12 cellular contexts compared by ENCODE assay signal in the genomic region with DNA sequence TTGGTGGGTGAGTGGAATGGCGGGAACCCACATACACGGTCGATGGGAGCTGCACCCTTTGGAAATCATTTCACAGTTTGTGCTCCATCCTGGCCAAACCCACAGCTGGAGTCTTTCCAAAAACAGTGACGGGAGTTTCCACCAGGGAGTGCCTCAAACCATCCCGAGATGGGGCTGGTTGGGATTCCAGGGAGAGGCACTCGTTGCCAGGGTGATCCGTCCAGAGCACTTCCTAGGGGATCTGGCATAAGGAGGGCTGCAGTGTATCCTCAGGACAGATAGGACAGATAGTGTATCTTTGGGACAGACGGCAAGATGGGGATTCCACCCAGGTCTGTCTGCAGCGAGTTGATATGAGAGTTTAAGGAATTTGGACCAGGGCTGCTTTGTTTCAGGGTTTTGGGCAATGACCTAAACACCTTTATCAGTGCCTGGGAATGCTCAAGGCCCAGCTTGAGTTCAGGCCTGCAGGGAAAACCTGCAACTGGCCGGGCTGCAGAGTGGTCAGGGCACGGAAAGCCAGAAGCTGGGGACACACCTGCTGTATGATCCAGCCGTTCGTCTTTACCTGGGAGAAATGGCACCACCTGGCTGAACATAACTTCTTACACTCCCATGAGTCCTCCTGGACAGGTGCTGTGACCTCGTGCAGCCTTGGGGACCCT. TPM values are rescaled to one million over a fixed set of nuclear protein-coding genes. Genes with fewer than 3 reads are reported as not detected.
DNase-seq lines count a peak whose midpoint lies in the region; ATAC-seq and TF ChIP-seq lines count a peak whose summit lies in the region.
"Had no signal": no experiment of that assay in that cellular context is flagged by ENCODE, and none has a peak within 500 bp of the region (broad histone marks: within the 10 kb centered on the region; RNA-seq: fewer than 3 reads in every experiment).

No MANE protein-coding gene starts in this region.

- H3K27me3 Mint-ChIP-seq in endodermal cell (ENCODE audit: insufficient read depth) (no peaks in the 10 kb centered on the region), neural progenitor cell (ENCODE audit: insufficient read depth, low read depth) (peaks cover 5% of the 10 kb centered on the region)

- ATAC-seq in HG03342 (IDR thresholded peaks at IDR 0.05; ENCODE audit: unreplicated experiment) = no peak
- ATAC-seq in HG03378 (IDR thresholded peaks at IDR 0.05; ENCODE audit: unreplicated experiment) = no peak
- no peak for ATAC-seq in GM18870 (IDR thresholded peaks at IDR 0.05; ENCODE audit: unreplicated experiment)
- ATAC-seq in HG03354 (IDR thresholded peaks at IDR 0.05; ENCODE audit: poor library complexity, severe bottlenecking, unreplicated experiment) = no peak

- no peaks in the 10 kb centered on the region for H3K9me3 Mint-ChIP-seq in endodermal cell
- no peaks in the 10 kb centered on the region for H3K9me3 Mint-ChIP-seq in neural progenitor cell
- H3K9me3 Mint-ChIP-seq: T-helper 1 cell treated with Interleukin-12 subunit alpha and Interleukin-12 subunit beta and Interleukin-4 antibody, amounts not matched to agents 30 μg/mL and 1 μg/mL, for 36 hours had no signal

- H3K4me1 Mint-ChIP-seq in endodermal cell (peaks cover 38% of the 10 kb centered on the region), neural progenitor cell (peaks cover 53% of the 10 kb centered on the region)

- H3K36me3 ChIP-seq in BE2C (no peaks in the 10 kb centered on the region), Peyer's patch (no peaks in the 10 kb centered on the region), endodermal cell (ENCODE audit: control insufficient read depth, insufficient read depth, low read length) (peaks cover 10% of the 10 kb centered on the region), neural progenitor cell (no peaks in the 10 kb centered on the region)

- no peak overlapping the region for H3K27ac ChIP-seq in Peyer's patch
- no peak overlapping the region for H3K27ac ChIP-seq in endodermal cell (ENCODE audit: low read depth, low read length)
- no peak overlapping the region for H3K27ac ChIP-seq in neural progenitor cell
- H3K27ac ChIP-seq: C4-2B had no signal

- peaks cover 19% of the 10 kb centered on the region for H4K20me1 ChIP-seq in neural progenitor cell (ENCODE audit: low read depth)

- H3K36me3 Mint-ChIP-seq in endodermal cell (ENCODE audit: low read depth) = peaks cover 12% of the 10 kb centered on the region
- no peaks in the 10 kb centered on the region for H3K36me3 Mint-ChIP-seq in neural progenitor cell

- H3K4me1 ChIP-seq in BE2C (peaks cover 3% of the 10 kb centered on the region; the same call in 1 of the 2 replicates), Peyer's patch (peaks cover 9 to 38% (median 26%) of the 10 kb centered on the region in 4 donors), endodermal cell (ENCODE audit: control insufficient read depth, insufficient read depth, low read length) (peaks cover 10% of the 10 kb centered on the region), neural progenitor cell (peaks cover 26% of the 10 kb centered on the region)

- H2AFZ ChIP-seq in neural progenitor cell (replicated peaks) = no peak overlapping the region

- no peaks in the 10 kb centered on the region for H3K9me3 ChIP-seq in BE2C
- H3K9me3 ChIP-seq in Peyer's patch = no peaks in the 10 kb centered on the region
- no peaks in the 10 kb centered on the region for H3K9me3 ChIP-seq in endodermal cell (ENCODE audit: control insufficient read depth, low read length)
- H3K9me3 ChIP-seq in neural progenitor cell (ENCODE audit: low read depth) = no peaks in the 10 kb centered on the region

- TF ChIP-seq POLR2A in Peyer's patch (IDR thresholded peaks at IDR 0.05) = no peak

- no peaks in the 10 kb centered on the region for H3K27me3 ChIP-seq in BE2C
- no peaks in the 10 kb centered on the region for H3K27me3 ChIP-seq in Peyer's patch
- no peaks in the 10 kb centered on the region for H3K27me3 ChIP-seq in endodermal cell (ENCODE audit: control insufficient read depth, insufficient read depth, low read length, poor library complexity, severe bottlenecking)
- no peaks in the 10 kb centered on the region for H3K27me3 ChIP-seq in neural progenitor cell

- H3K27ac Mint-ChIP-seq in endodermal cell = no peak overlapping the region
- H3K27ac Mint-ChIP-seq in neural progenitor cell = peak overlapping the region; percentile 28

- H3K4me3 Mint-ChIP-seq in endodermal cell = no peak overlapping the region
- no peak overlapping the region for H3K4me3 Mint-ChIP-seq in neural progenitor cell

- H3K79me2 ChIP-seq in neural progenitor cell (ENCODE audit: low read depth) = peaks cover 17% of the 10 kb centered on the region

- peak overlapping the region; percentile 30 for H3K9ac ChIP-seq in endodermal cell (ENCODE audit: extremely low read depth, low read length, poor library complexity, severe bottlenecking)
- no peak overlapping the region for H3K9ac ChIP-seq in neural progenitor cell

- H3K4me3 ChIP-seq in BE2C (ENCODE audit: low read depth, low read length) (no peak overlapping the region), Peyer's patch (no peak overlapping the region), endodermal cell (ENCODE audit: low read length) (no peak overlapping the region), neural progenitor cell (no peak overlapping the region)
- H3K4me3 ChIP-seq: skin epidermis had no signal

- no peak overlapping the region for H3K4me2 ChIP-seq in neural progenitor cell

- WGBS in endodermal cell (ENCODE audit: insufficient coverage in 1 of 2, insufficient read length in 1 of 2), 2 experiments = 89 to 90% methylated on average over 11 to 14 of the region's 14 CpGs

- 0 out of 2 replicates have a peak, but pooled peaks have one; percentile 7 for TF ChIP-seq CTCF in BE2C (IDR thresholded peaks at IDR 0.05; ENCODE audit: low read depth, low read length)
- no peak for TF ChIP-seq CTCF in Peyer's patch (IDR thresholded peaks at IDR 0.05)
- TF ChIP-seq CTCF in endodermal cell (conservative IDR thresholded peaks at IDR 0.05) = no peak
- TF ChIP-seq CTCF in neural progenitor cell (IDR thresholded peaks at IDR 0.05) = no peak

- H3F3A ChIP-seq in neural progenitor cell (ENCODE audit: low read depth) = peaks cover 22% of the 10 kb centered on the region

- DNase-seq in BE2C (peak; percentile 48), Peyer's patch (peak in 2 of 3 donors; percentile 17 to 43), endodermal cell (peak; percentile 43), neural progenitor cell (ENCODE audit: low spot score) (no peak)
- DNase-seq: activated T-cell treated with anti-CD3 and anti-CD28 coated beads for 4 hours had no signal

RNA-seq across cellular contexts. Expression of a gene that starts 3.4 kb away (rescaled TPM):
- polyA plus RNA-seq in BE2C (2012; ENCODE audit: insufficient read depth, insufficient read length, low read depth) = 83.0 TPM
- 10 to 100 TPM; 25.6 to 76.4 (median 47.6) TPM for total RNA-seq in Peyer's patch
- total RNA-seq in endodermal cell = 10 to 100 TPM; 49.0 to 73.3 TPM
- polyA plus RNA-seq in endodermal cell (2013, experiment 1 of 2) = 55.1 TPM
- 46.9 TPM for polyA plus RNA-seq in endodermal cell (2013, experiment 2 of 2)
- 28.5 and 42.7 TPM in 2 replicates for total RNA-seq in neural progenitor cell (ENCODE audit: low replicate concordance)
